Comparison of ENCODE assay signal across 16 cellular contexts in the genomic region with DNA sequence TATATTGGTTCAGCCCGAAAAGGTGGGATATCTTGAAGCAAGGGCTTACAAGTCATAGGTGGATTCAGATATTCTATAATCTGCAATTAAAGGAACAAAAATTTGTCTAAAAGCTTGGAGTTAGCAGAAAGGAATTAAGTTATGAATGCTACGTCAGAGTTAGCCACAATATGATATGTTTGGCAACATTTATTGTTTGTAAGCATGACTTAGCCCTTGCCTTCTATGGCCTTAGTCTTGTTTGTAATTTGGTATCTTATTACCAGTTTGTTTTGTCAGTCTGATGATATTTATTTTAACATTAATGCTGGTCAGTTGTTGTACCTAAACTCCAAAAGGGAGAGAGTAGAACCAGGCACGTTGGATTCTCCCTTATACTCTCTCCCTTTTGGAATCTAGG. TPM values are rescaled to one million over a fixed set of nuclear protein-coding genes. Genes with fewer than 3 reads are reported as not detected.
A peak's percentile ranks its signal among the peaks of the same experiment; 100 is the strongest.
DNase-seq lines count a peak whose midpoint lies in the region; ATAC-seq, FAIRE-seq and TF ChIP-seq lines count a peak whose summit lies in the region.
"Had no signal": no experiment of that assay in that cellular context is flagged by ENCODE, and none has a peak within 500 bp of the region (broad histone marks: within the 10 kb centered on the region; RNA-seq: fewer than 3 reads in every experiment).

No MANE protein-coding gene starts in this region.

- DNase-seq in A549 (ENCODE audit: low read depth in 1 of 2, low spot score in 1 of 2): no peak
- peak; percentile 76 for DNase-seq in PC-3
- DNase-seq in choroid plexus epithelial cell (ENCODE audit: low read depth): peak; percentile 13
- DNase-seq in fibroblast of villous mesenchyme (ENCODE audit: low read depth): peak; percentile 12
- no peak for DNase-seq in SW 1271 (lab: John Stamatoyannopoulos, UW)
- DNase-seq in islet precursor cell: no peak
- DNase-seq in NOMO-1 (lab: John Stamatoyannopoulos, UW; ENCODE audit: unreplicated experiment in 2 of 2): no peak
- DNase-seq in RPMI8226: no peak
- DNase-seq: Calu3; CD4-positive, alpha-beta T cell; DMS 273 treated with DMSO at 0.1 percent for 48 hours; IMR-90 had no signal

- no peak overlapping the region for H3K4me2 ChIP-seq in A549
- H3K4me2 ChIP-seq in PC-3 (ENCODE audit: low read length): peak overlapping the region; percentile 16
- H3K4me2 ChIP-seq: BLaER1 treated with 17β-estradiol and CSF1 and Interleukin-3, amounts not matched to agents 10 nM and 100 nM had no signal

- FAIRE-seq in A549 (lab: Jason Lieb, UNC): peak; percentile 13
- FAIRE-seq: H1 had no signal

- no peaks in the 10 kb centered on the region for H3K79me2 ChIP-seq in PC-3 (ENCODE audit: low read length)

- no TSS peak for BruUV-seq in PC-3 (replicated peaks; lab: Mats Ljungman, UMichigan)

- no peaks in the 10 kb centered on the region for H3F3A ChIP-seq in PC-3 (ENCODE audit: low read length, unreplicated experiment)

- H3K4me1 ChIP-seq in A549 (no peaks in the 10 kb centered on the region), PC-3 (ENCODE audit: insufficient read depth, low read length) (peaks cover 11% of the 10 kb centered on the region)
- H3K4me1 ChIP-seq: HAP-1 had no signal

- intact Hi-C loops in PC-3 (cut with micrococcal nuclease): no loop called here

- CTCF ChIA-PET in A549 (lab: Yijun Ruan, JAX): no interaction called here
- CTCF ChIA-PET in PC-3 (lab: Charles Lee): no interaction called here

- ATAC-seq in A549 (no peak), PC-3 (peak; percentile 89)

- H3K4me3 ChIP-seq in A549 (no peak overlapping the region), PC-3 (ENCODE audit: low read length) (no peak overlapping the region), choroid plexus epithelial cell (ENCODE audit: low read depth, low read length) (no peak overlapping the region), fibroblast of villous mesenchyme (ENCODE audit: low read depth, low read length) (no peak overlapping the region)
- H3K4me3 ChIP-seq: BLaER1 treated with 17β-estradiol and CSF1 and Interleukin-3, amounts not matched to agents 10 nM and 100 nM; HAP-1 had no signal

- no peak for TF ChIP-seq EP300 in A549 (IDR thresholded peaks at IDR 0.05)

- no peaks in the 10 kb centered on the region for H4K20me1 ChIP-seq in PC-3 (ENCODE audit: low read length)
- H4K20me1 ChIP-seq: BLaER1 treated with 17β-estradiol and CSF1 and Interleukin-3, amounts not matched to agents 10 nM and 100 nM had no signal

- H3K9ac ChIP-seq in PC-3 (ENCODE audit: low read length): no peak overlapping the region
- H3K9ac ChIP-seq: BLaER1 treated with 17β-estradiol and CSF1 and Interleukin-3, amounts not matched to agents 10 nM and 100 nM had no signal

- WGBS in A549 (ENCODE audit: missing lambda C conversion rate): 70% methylated on average over 3 of the region's 3 CpGs

- 0 out of 2 replicates have a peak, but pooled peaks cover 8% of the 10 kb centered on the region for H3K9me2 ChIP-seq in PC-3 (replicated peaks; ENCODE audit: low read length)

- POLR2A ChIA-PET in A549 (lab: Yijun Ruan, JAX): no interaction called here
- POLR2A ChIA-PET in PC-3 (lab: Charles Lee; ENCODE audit: unreplicated experiment): no interaction called here

- H2AFZ ChIP-seq in PC-3 (ENCODE audit: low read length): 0 out of 2 replicates have a peak overlapping the region, but pooled peaks have one; percentile 2

- TF ChIP-seq RAD21 in A549 (conservative IDR thresholded peaks at IDR 0.05 in 1 of 2, IDR thresholded peaks at IDR 0.05 in 1 of 2): no peak

- TF ChIP-seq CTCF in A549 (IDR thresholded peaks at IDR 0.05) (no peak), PC-3 (conservative IDR thresholded peaks at IDR 0.05; ENCODE audit: low read depth, low read length) (no peak), choroid plexus epithelial cell (conservative IDR thresholded peaks at IDR 0.05; ENCODE audit: low read depth, low read length) (no peak), fibroblast of villous mesenchyme (IDR thresholded peaks at IDR 0.05; ENCODE audit: insufficient read depth, low read depth, low read length) (no peak)

- H3K27me3 ChIP-seq in PC-3 (ENCODE audit: low read length): no peaks in the 10 kb centered on the region
- H3K27me3 ChIP-seq: BLaER1 treated with 17β-estradiol and CSF1 and Interleukin-3, amounts not matched to agents 10 nM and 100 nM had no signal

- H3K9me3 ChIP-seq in A549: no peaks in the 10 kb centered on the region
- H3K9me3 ChIP-seq in PC-3 (ENCODE audit: low read length): no peaks in the 10 kb centered on the region
- H3K9me3 ChIP-seq: BLaER1 treated with 17β-estradiol and CSF1 and Interleukin-3, amounts not matched to agents 10 nM and 100 nM; HAP-1 had no signal

- H3K36me3 ChIP-seq in PC-3 (ENCODE audit: low read depth, low read length): no peaks in the 10 kb centered on the region
- H3K36me3 ChIP-seq: BLaER1 treated with 17β-estradiol and CSF1 and Interleukin-3, amounts not matched to agents 10 nM and 100 nM; HAP-1 had no signal

- no peak overlapping the region for H3K27ac ChIP-seq in A549
- H3K27ac ChIP-seq in PC-3 (ENCODE audit: low read length): 0 out of 2 replicates have a peak overlapping the region, but pooled peaks have one; percentile 5
- H3K27ac ChIP-seq: 22Rv1; BLaER1 treated with 17β-estradiol and CSF1 and Interleukin-3, amounts not matched to agents 10 nM and 100 nM had no signal

- TF ChIP-seq POLR2A in A549 (IDR thresholded peaks at IDR 0.05; ENCODE audit: low read length): no peak

TF ChIP-seq in A549, 52 proteins besides CTCF, POLR2A, EP300 and RAD21:
- TF ChIP-seq RNF2 (IDR thresholded peaks at IDR 0.05; ENCODE audit: borderline replicate concordance, low read depth): no peak
- TF ChIP-seq EHMT2 (IDR thresholded peaks at IDR 0.05; ENCODE audit: low read depth): no peak
- TF ChIP-seq MAZ (IDR thresholded peaks at IDR 0.05; ENCODE audit: borderline replicate concordance, low read depth, low read length): no peak
- TF ChIP-seq ESRRA (IDR thresholded peaks at IDR 0.05; ENCODE audit: borderline replicate concordance, low read length): no peak
- TF ChIP-seq BHLHE40 (IDR thresholded peaks at IDR 0.05; ENCODE audit: low read depth, low read length): no peak
- TF ChIP-seq KDM5A (IDR thresholded peaks at IDR 0.05): no peak
- no peak for TF ChIP-seq TFCP2L1 (CRISPR knock-in tag; IDR thresholded peaks at IDR 0.05)
- no peak for TF ChIP-seq NFE2L2 (conservative IDR thresholded peaks at IDR 0.05; ENCODE audit: low read length)
- TF ChIP-seq, protein P1, sequence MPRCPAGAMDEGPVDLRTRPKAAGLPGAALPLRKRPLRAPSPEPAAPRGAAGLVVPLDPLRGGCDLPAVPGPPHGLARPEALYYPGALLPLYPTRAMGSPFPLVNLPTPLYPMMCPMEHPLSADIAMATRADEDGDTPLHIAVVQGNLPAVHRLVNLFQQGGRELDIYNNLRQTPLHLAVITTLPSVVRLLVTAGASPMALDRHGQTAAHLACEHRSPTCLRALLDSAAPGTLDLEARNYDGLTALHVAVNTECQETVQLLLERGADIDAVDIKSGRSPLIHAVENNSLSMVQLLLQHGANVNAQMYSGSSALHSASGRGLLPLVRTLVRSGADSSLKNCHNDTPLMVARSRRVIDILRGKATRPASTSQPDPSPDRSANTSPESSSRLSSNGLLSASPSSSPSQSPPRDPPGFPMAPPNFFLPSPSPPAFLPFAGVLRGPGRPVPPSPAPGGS (IDR thresholded peaks at IDR 0.05): no peak
- no peak for TF ChIP-seq NR3C1 (IDR thresholded peaks at IDR 0.05)
- TF ChIP-seq TP53 (CRISPR knock-in tag; IDR thresholded peaks at IDR 0.05): no peak
- no peak for TF ChIP-seq E2F6 (IDR thresholded peaks at IDR 0.05; ENCODE audit: borderline replicate concordance, low read depth)
- TF ChIP-seq HOXB5 (CRISPR knock-in tag; IDR thresholded peaks at IDR 0.05): no peak
- TF ChIP-seq ZC3H11A (IDR thresholded peaks at IDR 0.05): no peak
- TF ChIP-seq, protein P2, sequence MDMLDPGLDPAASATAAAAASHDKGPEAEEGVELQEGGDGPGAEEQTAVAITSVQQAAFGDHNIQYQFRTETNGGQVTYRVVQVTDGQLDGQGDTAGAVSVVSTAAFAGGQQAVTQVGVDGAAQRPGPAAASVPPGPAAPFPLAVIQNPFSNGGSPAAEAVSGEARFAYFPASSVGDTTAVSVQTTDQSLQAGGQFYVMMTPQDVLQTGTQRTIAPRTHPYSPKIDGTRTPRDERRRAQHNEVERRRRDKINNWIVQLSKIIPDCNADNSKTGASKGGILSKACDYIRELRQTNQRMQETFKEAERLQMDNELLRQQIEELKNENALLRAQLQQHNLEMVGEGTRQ (IDR thresholded peaks at IDR 0.05): no peak
TF ChIP-seq in A549: peak in this region for 0.

RNA-seq across cellular contexts. Expression of gene SUCO, which starts 43.1 kb away (rescaled TPM):
- polyA plus RNA-seq in A549 (2011; rRNA removed) (17.7 and 21.8 TPM in 2 replicates), A549 (2017; fragmentation: RNase III; extraction: RNeasy Plus Mini Kit Qiagen cat#74134 plus additional on column Dnase treatment) (10.0 to 10.6 TPM (median 10.3 TPM) in 3 replicates)
- 2.0 and 2.1 TPM in 2 replicates for polyA plus RNA-seq in A549 (2012; cell fraction: cytosol; rRNA removed)
- 2.1 and 2.8 TPM in 2 replicates for polyA plus RNA-seq in A549 (2012; cell fraction: nucleus; rRNA removed)
- 11.4 and 12.4 TPM in 2 replicates for polyA minus RNA-seq in A549 (2011; rRNA and poly(A)+ RNA removed)
- total RNA-seq in PC-3 (2014; rRNA removed) (72.0 and 81.3 TPM in 2 replicates), fibroblast of villous mesenchyme (38.7 and 56.1 TPM in 2 replicates)

RNA-seq across cellular contexts. Expression of gene PIGC, which starts 46.0 kb away (rescaled TPM):
- polyA plus RNA-seq in A549 (2011; rRNA removed) (50.0 and 51.4 TPM in 2 replicates), A549 (2017; fragmentation: RNase III; extraction: RNeasy Plus Mini Kit Qiagen cat#74134 plus additional on column Dnase treatment) (24.9 to 32.2 TPM (median 30.7 TPM) in 3 replicates)
- polyA plus RNA-seq in A549 (2012; cell fraction: cytosol; rRNA removed): 20.6 and 29.2 TPM in 2 replicates
- 11.1 and 22.0 TPM in 2 replicates for polyA plus RNA-seq in A549 (2012; cell fraction: nucleus; rRNA removed)
- polyA minus RNA-seq in A549 (2011; rRNA and poly(A)+ RNA removed): 42.7 and 44.9 TPM in 2 replicates
- total RNA-seq in PC-3 (2014; rRNA removed) (57.5 and 70.5 TPM in 2 replicates), fibroblast of villous mesenchyme (16.4 and 18.4 TPM in 2 replicates)

Comparison
In these comparisons a context has a peak if more than half of its experiments do, and no peak if none do; other contexts are left out.
1. DNase-seq: peak in PC-3 (single experiment), choroid plexus epithelial cell (single experiment) and fibroblast of villous mesenchyme (single experiment); none in A549 (0 of 2), SW 1271 (0 of 2), islet precursor cell (single experiment), NOMO-1 (0 of 2) and RPMI8226 (single experiment).